Comparison of ENCODE assay signal across 19 cellular contexts in the genomic region with DNA sequence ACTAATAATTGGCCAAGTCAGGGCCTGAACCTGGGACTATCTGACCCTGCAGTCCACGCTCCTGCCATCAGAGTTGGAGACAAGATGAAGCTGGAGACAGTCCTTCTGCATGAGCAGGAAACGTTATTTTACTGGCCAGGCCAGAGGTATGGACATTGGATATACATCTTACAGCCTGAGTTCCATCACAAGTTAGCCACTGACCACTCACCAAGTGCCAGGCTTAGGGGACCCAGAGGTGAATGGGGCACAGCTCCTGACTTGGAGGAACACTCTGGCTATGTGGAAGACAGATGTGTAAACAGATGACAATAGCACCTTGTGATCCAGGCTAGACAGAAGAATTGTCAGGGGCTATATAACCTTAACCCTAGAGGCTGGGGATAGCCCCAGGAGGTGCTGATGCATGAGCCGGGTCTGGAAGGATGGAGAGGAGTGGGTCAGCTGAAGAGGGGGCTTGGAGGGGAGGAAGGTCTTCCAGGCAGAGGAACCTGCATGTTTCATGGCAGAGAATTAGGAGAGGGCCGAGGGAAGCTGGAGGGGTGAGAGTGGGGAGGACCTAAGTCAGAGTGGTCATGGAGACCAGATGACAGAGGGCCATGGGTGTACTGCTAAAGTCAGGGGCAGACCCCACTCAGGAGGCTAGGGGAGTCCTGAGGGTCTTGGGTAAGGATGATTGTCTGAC. TPM values are rescaled to one million over a fixed set of nuclear protein-coding genes. Genes with fewer than 3 reads are reported as not detected.
A peak's percentile ranks its signal among the peaks of the same experiment; 100 is the strongest.
DNase-seq lines count a peak whose midpoint lies in the region; ATAC-seq and TF ChIP-seq lines count a peak whose summit lies in the region.
"Had no signal": no experiment of that assay in that cellular context is flagged by ENCODE, and none has a peak within 500 bp of the region (broad histone marks: within the 10 kb centered on the region; RNA-seq: fewer than 3 reads in every experiment).

No MANE protein-coding gene starts in this region.

- no peaks in the 10 kb centered on the region for H3K9me3 ChIP-seq in CD8-positive, alpha-beta T cell (ENCODE audit: low read length)
- no peaks in the 10 kb centered on the region for H3K9me3 ChIP-seq in left ventricle myocardium inferior (replicated peaks)

- H3K36me3 ChIP-seq in CD8-positive, alpha-beta T cell (ENCODE audit: insufficient read depth, low read length) = no peaks in the 10 kb centered on the region
- H3K36me3 ChIP-seq in left ventricle myocardium inferior = no peaks in the 10 kb centered on the region
- H3K36me3 ChIP-seq: HAP-1 had no signal

- no peak for ATAC-seq in CD8-positive, alpha-beta T cell
- no peak for ATAC-seq in T-cell (replicated peaks in 1 of 4)
- no peak for ATAC-seq in HG03280 (IDR thresholded peaks at IDR 0.05; ENCODE audit: unreplicated experiment)
- ATAC-seq: GM12878 had no signal

- intact Hi-C loops in CD8-positive, alpha-beta T cell (cut with DNase I, micrococcal nuclease) = no loop called here
- intact Hi-C loops in left ventricle myocardium inferior (cut with micrococcal nuclease) = no loop called here

- no peak overlapping the region for H3K4me3 Mint-ChIP-seq in CD8-positive, alpha-beta T cell
- H3K4me3 Mint-ChIP-seq in T-cell (no peak overlapping the region), osteocyte (ENCODE audit: unreplicated experiment) (no peak overlapping the region)
- H3K4me3 Mint-ChIP-seq in activated naive CD4-positive, alpha-beta T cell treated with anti-CD3 and anti-CD28 coated beads, Interleukin-2, amount 10 ng/mL, durations not matched to agents 7 days and 5 days = no peak overlapping the region

- H3K36me3 Mint-ChIP-seq in CD8-positive, alpha-beta T cell = no peaks in the 10 kb centered on the region
- no peaks in the 10 kb centered on the region for H3K36me3 Mint-ChIP-seq in T-cell
- no peaks in the 10 kb centered on the region for H3K36me3 Mint-ChIP-seq in osteocyte (ENCODE audit: unreplicated experiment)
- H3K36me3 Mint-ChIP-seq in activated naive CD4-positive, alpha-beta T cell treated with anti-CD3 and anti-CD28 coated beads, Interleukin-2, amount 10 ng/mL, durations not matched to agents 7 days and 5 days = no peaks in the 10 kb centered on the region

- H3K27me3 Mint-ChIP-seq in CD8-positive, alpha-beta T cell (ENCODE audit: low read depth) = no peaks in the 10 kb centered on the region
- H3K27me3 Mint-ChIP-seq in T-cell = no peaks in the 10 kb centered on the region
- peaks cover 42% of the 10 kb centered on the region for H3K27me3 Mint-ChIP-seq in osteocyte (ENCODE audit: unreplicated experiment)
- peaks cover 32% of the 10 kb centered on the region for H3K27me3 Mint-ChIP-seq in activated naive CD4-positive, alpha-beta T cell treated with anti-CD3 and anti-CD28 coated beads, Interleukin-2, amount 10 ng/mL, durations not matched to agents 7 days and 5 days

- no peak overlapping the region for H3K4me3 ChIP-seq in CD8-positive, alpha-beta T cell (ENCODE audit: low read depth, low read length)
- H3K4me3 ChIP-seq in left ventricle myocardium inferior = no peak overlapping the region
- H3K4me3 ChIP-seq: GM12878, HAP-1 had no signal

- CTCF ChIA-PET in CD8-positive, alpha-beta T cell (lab: Charles Lee) = interaction anchor here (1.1 to 24.9 kb wide), 3 partner anchors 11 to 130 kb away, joined by 4 to 458 read pairs (median 95); no protein-coding TSS in a partner anchor
- CTCF ChIA-PET in T-cell (lab: Charles Lee) = no interaction called here
- CTCF ChIA-PET in activated naive CD4-positive, alpha-beta T cell treated with anti-CD3 and anti-CD28 coated beads, Interleukin-2, amount 10 ng/mL, durations not matched to agents 7 days and 5 days (lab: Charles Lee) = interaction anchor here (1.8 kb wide), 1 partner anchor 13 kb away, joined by 7 read pairs; no protein-coding TSS in a partner anchor

- H3K27ac ChIP-seq in CD8-positive, alpha-beta T cell (ENCODE audit: low read depth, low read length) = no peak overlapping the region
- H3K27ac ChIP-seq in left ventricle myocardium inferior (replicated peaks) = no peak overlapping the region

- POLR2A ChIA-PET in CD8-positive, alpha-beta T cell (lab: Charles Lee) = no interaction called here
- POLR2A ChIA-PET in T-cell (lab: Charles Lee) = no interaction called here

- DNase-seq in CD8-positive, alpha-beta T cell = peak in 1 of 7 experiments; percentile 46
- DNase-seq in T-cell = no peak
- DNase-seq in ecto neural progenitor cell (ENCODE audit: low spot score) = peak; percentile 24
- DNase-seq in osteocyte (ENCODE audit: extremely low spot score, unreplicated experiment) = peak; percentile 62
- no peak for DNase-seq in stimulated activated CD4-positive, alpha-beta T cell treated with anti-CD3 and anti-CD28 coated beads, Interleukin-15, amount 100 ng/mL, for 24 hours
- no peak for DNase-seq in activated naive CD4-positive, alpha-beta T cell treated with anti-CD3 and anti-CD28 coated beads, Interleukin-2, amount 10 ng/mL, durations not matched to agents 7 days and 5 days
- no peak for DNase-seq in left ventricle myocardium inferior
- DNase-seq: ACHN; C1 segment of cervical spinal cord; DMS53; EL; NCI-H1092 treated with DMSO at 0.1 percent for 48 hours; NCI-H510A; NCI-H748 treated with DMSO at 0.1 percent for 48 hours; NK-92 treated with Interleukin-12 subunit alpha and Interleukin-12 subunit beta, amount 100 ng/mL, for 24 hours; Right ventricle myocardium superior had no signal

- H3K9me3 Mint-ChIP-seq in CD8-positive, alpha-beta T cell = no peaks in the 10 kb centered on the region
- no peaks in the 10 kb centered on the region for H3K9me3 Mint-ChIP-seq in T-cell
- H3K9me3 Mint-ChIP-seq in osteocyte (ENCODE audit: unreplicated experiment) = no peaks in the 10 kb centered on the region
- H3K9me3 Mint-ChIP-seq in activated naive CD4-positive, alpha-beta T cell treated with anti-CD3 and anti-CD28 coated beads, Interleukin-2, amount 10 ng/mL, durations not matched to agents 7 days and 5 days = no peaks in the 10 kb centered on the region

- H3K27ac Mint-ChIP-seq in CD8-positive, alpha-beta T cell = peak overlapping the region; percentile 71
- H3K27ac Mint-ChIP-seq in T-cell (peak overlapping the region; percentile 53 to 84), osteocyte (ENCODE audit: unreplicated experiment) (no peak overlapping the region)
- no peak overlapping the region for H3K27ac Mint-ChIP-seq in activated naive CD4-positive, alpha-beta T cell treated with anti-CD3 and anti-CD28 coated beads, Interleukin-2, amount 10 ng/mL, durations not matched to agents 7 days and 5 days

- H3K4me1 Mint-ChIP-seq in CD8-positive, alpha-beta T cell (ENCODE audit: low read depth) = peaks cover 33% of the 10 kb centered on the region
- H3K4me1 Mint-ChIP-seq in T-cell = peaks cover 3 to 32% (median 25%) of the 10 kb centered on the region in 3 donors
- H3K4me1 Mint-ChIP-seq in osteocyte (ENCODE audit: unreplicated experiment) = peaks cover 19% of the 10 kb centered on the region
- H3K4me1 Mint-ChIP-seq in activated naive CD4-positive, alpha-beta T cell treated with anti-CD3 and anti-CD28 coated beads, Interleukin-2, amount 10 ng/mL, durations not matched to agents 7 days and 5 days = peaks cover 8% of the 10 kb centered on the region

- TF ChIP-seq CTCF in CD8-positive, alpha-beta T cell (IDR thresholded peaks at IDR 0.05) = no peak
- TF ChIP-seq CTCF in osteocyte (IDR thresholded peaks at IDR 0.05) = no peak
- TF ChIP-seq CTCF in left ventricle myocardium inferior (IDR thresholded peaks at IDR 0.05; ENCODE audit: borderline replicate concordance) = no peak

- H3K27me3 ChIP-seq in CD8-positive, alpha-beta T cell (ENCODE audit: insufficient read depth, low read length) = no peaks in the 10 kb centered on the region
- H3K27me3 ChIP-seq in left ventricle myocardium inferior (ENCODE audit: low read depth) = peaks cover 93% of the 10 kb centered on the region

- peaks cover 9% of the 10 kb centered on the region for H3K4me1 ChIP-seq in CD8-positive, alpha-beta T cell (ENCODE audit: insufficient read depth, low read length)
- H3K4me1 ChIP-seq in left ventricle myocardium inferior = no peaks in the 10 kb centered on the region
- H3K4me1 ChIP-seq: HAP-1 had no signal

RNA-seq across cellular contexts. Expression of a gene that starts 52.5 kb away (rescaled TPM):
- total RNA-seq in CD8-positive, alpha-beta T cell = not detected
- total RNA-seq in T-cell (not detected), osteocyte (not detected in 2 replicates), left ventricle myocardium inferior (not detected)
- total RNA-seq: GM12878, Right ventricle myocardium superior had no signal

Comparison
In these comparisons a context has a peak if more than half of its experiments do, and no peak if none do; other contexts are left out.
1. DNase-seq: peak in ecto neural progenitor cell (single experiment) and osteocyte (single experiment); none in T-cell (0 of 34), stimulated activated CD4-positive, alpha-beta T cell treated with anti-CD3 and anti-CD28 coated beads, Interleukin-15, amount 100 ng/mL, for 24 hours (single experiment), activated naive CD4-positive, alpha-beta T cell treated with anti-CD3 and anti-CD28 coated beads, Interleukin-2, amount 10 ng/mL, durations not matched to agents 7 days and 5 days (single experiment) and left ventricle myocardium inferior (single experiment).
2. H3K27ac Mint-ChIP-seq: peak in CD8-positive, alpha-beta T cell (single experiment) and T-cell (2 of 2); none in osteocyte (single experiment) and activated naive CD4-positive, alpha-beta T cell treated with anti-CD3 and anti-CD28 coated beads, Interleukin-2, amount 10 ng/mL, durations not matched to agents 7 days and 5 days (single experiment).
3. CTCF ChIA-PET loops: an anchor here in CD8-positive, alpha-beta T cell (1.1 to 24.9 kb wide) and activated naive CD4-positive, alpha-beta T cell treated with anti-CD3 and anti-CD28 coated beads, Interleukin-2, amount 10 ng/mL, durations not matched to agents 7 days and 5 days (1.8 kb wide); none called in T-cell.